In the genomic region with DNA sequence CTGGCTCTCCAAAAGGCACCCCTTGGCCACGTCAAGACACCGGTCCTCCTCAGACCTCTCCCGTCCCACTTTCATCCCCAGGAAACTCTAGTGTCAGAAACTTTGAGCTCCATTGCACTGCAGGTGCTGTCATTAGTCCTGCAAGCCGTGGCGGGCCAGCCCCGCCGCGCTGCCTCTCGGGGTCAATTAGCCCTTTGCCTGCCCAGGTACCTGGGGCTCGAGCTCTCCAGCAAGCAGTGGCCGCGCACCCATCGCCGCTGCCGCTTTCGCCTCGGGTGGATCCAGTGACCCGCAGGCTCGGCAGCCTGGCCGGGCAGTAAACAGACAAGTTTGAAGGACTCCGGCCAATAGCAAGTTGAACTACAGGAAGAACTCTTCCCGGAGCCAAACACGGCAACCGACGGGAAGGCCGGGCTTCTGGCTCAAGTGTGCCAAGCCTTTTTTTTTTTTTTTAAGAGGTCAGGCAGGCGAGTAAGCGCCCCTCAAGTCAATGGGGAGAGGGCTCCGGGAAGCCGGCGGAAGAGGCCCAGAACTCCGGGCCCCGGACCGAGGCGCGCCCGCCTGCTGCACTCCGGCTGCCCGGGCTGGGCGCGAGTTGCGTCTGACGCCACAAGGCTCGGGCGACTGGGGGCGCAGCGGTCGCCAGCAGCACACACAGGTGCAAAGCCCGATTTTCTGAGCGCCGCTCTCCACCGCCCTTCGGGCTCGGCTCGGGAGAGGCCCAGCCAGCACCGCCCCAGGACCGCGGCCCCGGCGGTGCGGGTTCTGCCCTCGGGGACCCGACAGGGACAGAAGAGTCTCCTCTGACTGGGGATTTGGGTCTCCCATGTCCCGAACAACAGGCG, we compare ENCODE assay signal across 8 cellular contexts. TPM values are rescaled to one million over a fixed set of nuclear protein-coding genes. Genes with fewer than 3 reads are reported as not detected.
DNase-seq lines count a peak whose midpoint lies in the region; ATAC-seq, FAIRE-seq and TF ChIP-seq lines count a peak whose summit lies in the region.

No MANE protein-coding gene starts in this region.

- intact Hi-C loops in body of pancreas (cut with DNase I) = no loop called here

- no peaks in the 10 kb centered on the region for H3K9me3 ChIP-seq in body of pancreas
- H3K9me3 ChIP-seq in CD8-positive, alpha-beta memory T cell (ENCODE audit: low read length) = no peaks in the 10 kb centered on the region

- peak in 2 of 3 donors; percentile 17 to 53 for TF ChIP-seq POLR2A in body of pancreas (IDR thresholded peaks at IDR 0.05)

- peaks cover 19% of the 10 kb centered on the region for H3K4me1 ChIP-seq in body of pancreas
- H3K4me1 ChIP-seq in CD8-positive, alpha-beta memory T cell (ENCODE audit: insufficient read depth, low read length) = no peaks in the 10 kb centered on the region

- no peak overlapping the region for H3K27ac Mint-ChIP-seq in immature natural killer cell
- no peak overlapping the region for H3K27ac Mint-ChIP-seq in CD8-positive, alpha-beta memory T cell

- peaks cover 0 to 7% (median 0%) of the 10 kb centered on the region in 3 donors for H3K36me3 Mint-ChIP-seq in immature natural killer cell
- H3K36me3 Mint-ChIP-seq in CD8-positive, alpha-beta memory T cell = peaks cover 0 to 2% (median 0%) of the 10 kb centered on the region in 3 donors

- peak overlapping the region in 3 of 4 donors; percentile 41 to 76 (median 69) for H3K27ac ChIP-seq in body of pancreas
- no peak overlapping the region for H3K27ac ChIP-seq in skin epidermis
- H3K27ac ChIP-seq in CD8-positive, alpha-beta memory T cell (ENCODE audit: low read depth, low read length) = no peak overlapping the region

- CTCF ChIA-PET in CD8-positive, alpha-beta memory T cell (lab: Charles Lee) = no interaction called here

- POLR2A ChIA-PET in CD8-positive, alpha-beta memory T cell (lab: Charles Lee) = no interaction called here

- no peaks in the 10 kb centered on the region for H3K36me3 ChIP-seq in body of pancreas (replicated peaks in 1 of 2; ENCODE audit: insufficient read depth in 1 of 2, low read depth in 2 of 2)
- H3K36me3 ChIP-seq in CD8-positive, alpha-beta memory T cell (ENCODE audit: insufficient read depth, low read length) = no peaks in the 10 kb centered on the region

- H3K9me3 Mint-ChIP-seq in immature natural killer cell = peaks cover 0 to 20% (median 7%) of the 10 kb centered on the region in 6 donors
- H3K9me3 Mint-ChIP-seq in CD8-positive, alpha-beta memory T cell = peaks cover 0 to 8% (median 7%) of the 10 kb centered on the region in 5 donors

- H3K4me1 Mint-ChIP-seq in immature natural killer cell = peaks cover 13 to 19% of the 10 kb centered on the region in 2 donors
- peaks cover 3 to 9% (median 4%) of the 10 kb centered on the region in 3 donors for H3K4me1 Mint-ChIP-seq in CD8-positive, alpha-beta memory T cell

- peak overlapping the region; percentile 42 to 61 (median 45) for H3K4me3 Mint-ChIP-seq in immature natural killer cell
- peak overlapping the region in 2 of 7 donors; percentile 20 to 45 for H3K4me3 Mint-ChIP-seq in CD8-positive, alpha-beta memory T cell

- no peak for FAIRE-seq in HTR-8/SVneo (lab: Jason Lieb, UNC)

- DNase-seq in ELF-1 (ENCODE audit: low read depth, low spot score) = peak; percentile 56
- peak; percentile 19 for DNase-seq in HTR-8/SVneo (ENCODE audit: insufficient read length, low spot score)
- peak; percentile 43 to 66 (median 50) for DNase-seq in body of pancreas
- no peak for DNase-seq in immature natural killer cell
- DNase-seq in NCI-H226 = no peak
- no peak for DNase-seq in CD8-positive, alpha-beta memory T cell

- H3K4me3 ChIP-seq in body of pancreas (peak overlapping the region; percentile 27 to 64), skin epidermis (peak overlapping the region in 6 of 7 experiments; percentile 4 to 52 (median 32))
- no peak overlapping the region for H3K4me3 ChIP-seq in CD8-positive, alpha-beta memory T cell (ENCODE audit: low read length)

- ATAC-seq in body of pancreas = peak; percentile 65
- ATAC-seq in GM21515 (IDR thresholded peaks at IDR 0.05; ENCODE audit: unreplicated experiment) = no peak

- H3K27me3 ChIP-seq in body of pancreas = no peaks in the 10 kb centered on the region
- peaks cover 5% of the 10 kb centered on the region for H3K27me3 ChIP-seq in CD8-positive, alpha-beta memory T cell (ENCODE audit: insufficient read depth, low read length, poor library complexity, severe bottlenecking)

- WGBS in body of pancreas, 2 donors = 0 to 1% methylated on average over 22 to 65 of the region's 65 CpGs

- peak in 2 of 7 experiments; percentile 10 to 12 for TF ChIP-seq CTCF in body of pancreas (IDR thresholded peaks at IDR 0.05)

- H3K27me3 Mint-ChIP-seq in immature natural killer cell (ENCODE audit: low read depth in 3 of 3) = peaks cover 10 to 29% (median 15%) of the 10 kb centered on the region in 3 donors
- peaks cover 39 to 50% of the 10 kb centered on the region in 2 donors for H3K27me3 Mint-ChIP-seq in CD8-positive, alpha-beta memory T cell

RNA-seq across cellular contexts. Expression of a gene that starts 1.1 kb away (rescaled TPM):
- total RNA-seq in body of pancreas = 1 to 10 TPM; 1.6 to 4.4 TPM
- polyA plus RNA-seq in immature natural killer cell = not detected
- total RNA-seq in CD8-positive, alpha-beta memory T cell = not detected
- not detected for polyA plus RNA-seq in CD8-positive, alpha-beta memory T cell

Comparison
In these comparisons a context has a peak if more than half of its experiments do, and no peak if none do; other contexts are left out.
1. DNase-seq: peak in ELF-1 (single experiment), HTR-8/SVneo (single experiment) and body of pancreas (4 of 4); none in immature natural killer cell (0 of 3), NCI-H226 (single experiment) and CD8-positive, alpha-beta memory T cell (0 of 5).
2. H3K27ac ChIP-seq: peak in body of pancreas (3 of 4); none in skin epidermis (0 of 21) and CD8-positive, alpha-beta memory T cell (single experiment).